In the genomic region with DNA sequence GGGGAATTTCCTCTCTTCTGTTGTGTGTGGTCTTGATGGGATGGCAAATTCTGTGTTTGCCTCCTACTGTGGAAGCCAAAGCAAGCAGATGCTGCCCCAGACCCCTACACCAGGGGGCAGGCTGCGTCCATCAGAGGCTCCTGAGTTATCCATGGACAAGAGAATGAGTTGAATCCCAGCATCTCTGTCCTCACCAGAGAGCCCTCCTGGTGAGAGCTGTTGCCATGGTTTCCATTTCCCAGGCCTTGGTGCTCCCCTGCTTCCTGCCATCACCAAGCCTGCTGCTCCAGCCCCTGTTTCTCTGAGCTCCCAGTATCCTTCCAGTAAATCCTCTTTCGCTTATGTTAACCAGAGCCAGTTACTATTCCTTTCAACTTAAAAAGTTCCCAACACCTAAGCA, we compare ENCODE assay signal across 9 cellular contexts. TPM values are rescaled to one million over a fixed set of nuclear protein-coding genes. Genes with fewer than 3 reads are reported as not detected.
DNase-seq lines count a peak whose midpoint lies in the region; ATAC-seq and TF ChIP-seq lines count a peak whose summit lies in the region.
"Had no signal": no experiment of that assay in that cellular context is flagged by ENCODE, and none has a peak within 500 bp of the region (broad histone marks: within the 10 kb centered on the region; RNA-seq: fewer than 3 reads in every experiment).

No MANE protein-coding gene starts in this region.

- ATAC-seq in left lung (peak; percentile 87), HG03354 (IDR thresholded peaks at IDR 0.05; ENCODE audit: poor library complexity, severe bottlenecking, unreplicated experiment) (no peak)
- ATAC-seq in activated CD4-positive, CD25-positive, alpha-beta regulatory T cell treated with anti-CD3 and anti-CD28 coated beads, Interleukin-2, amount 50 U/mL, for 24 hours = no peak

- H3K27ac ChIP-seq in left lung (no peak overlapping the region), uterus (no peak overlapping the region)
- H3K27ac ChIP-seq: skin epidermis had no signal

- DNase-seq in DMS53 (lab: John Stamatoyannopoulos, UW) (peak; percentile 97), HPDE6-E6E7 (ENCODE audit: extremely low spot score) (peak; percentile 70), NCI-H82 (lab: John Stamatoyannopoulos, UW) (peak; percentile 86), cardiac fibroblast (ENCODE audit: low read depth in 2 of 2) (peak; percentile 88 to 89), left lung (peak; percentile 56 to 76), uterus (peak in 1 of 2 donors; percentile 56)

- H3K27me3 ChIP-seq in left lung (no peaks in the 10 kb centered on the region), uterus (no peaks in the 10 kb centered on the region)

- intact Hi-C loops in left lung (cut with DNase I) = loop anchor here in 1 of 2 donors (5.0 to 10.0 kb wide), 2 partner anchors 159 to 261 kb away; no protein-coding TSS in a partner anchor
- intact Hi-C loops in uterus (cut with DNase I; ENCODE audit: low total_unique reads) = loop anchor here (10.0 kb wide), 1 partner anchor 89 kb away; no protein-coding TSS in a partner anchor

- H3K36me3 ChIP-seq in left lung = no peaks in the 10 kb centered on the region
- H3K36me3 ChIP-seq in uterus = no peaks in the 10 kb centered on the region

- TF ChIP-seq POLR2A in uterus (IDR thresholded peaks at IDR 0.05) = no peak

- H3K4me3 ChIP-seq in cardiac fibroblast (replicated peaks in 1 of 2; ENCODE audit: low read depth in 2 of 2, low read length in 2 of 2) = no peak overlapping the region
- H3K4me3 ChIP-seq in left lung = no peak overlapping the region
- H3K4me3 ChIP-seq in uterus = no peak overlapping the region
- H3K4me3 ChIP-seq: skin epidermis had no signal

- H3K9me3 ChIP-seq in left lung = no peaks in the 10 kb centered on the region
- no peaks in the 10 kb centered on the region for H3K9me3 ChIP-seq in uterus

- TF ChIP-seq CTCF in cardiac fibroblast (IDR thresholded peaks at IDR 0.05; ENCODE audit: low read depth, low read length) (peak; percentile 98), left lung (IDR thresholded peaks at IDR 0.05) (peak; percentile 67 to 83), uterus (IDR thresholded peaks at IDR 0.05) (peak; percentile 32 to 47 (median 46))

- peaks cover 0 to 11% of the 10 kb centered on the region in 2 donors for H3K4me1 ChIP-seq in left lung
- H3K4me1 ChIP-seq in uterus = no peaks in the 10 kb centered on the region

RNA-seq across cellular contexts. Expression of gene GNG12, which starts 20.4 kb away (rescaled TPM):
- total RNA-seq in left lung (10 to 100 TPM; 57.0 to 71.9 TPM), uterus (100 to 1,000 TPM in 3 of 4 donors, 10 to 100 TPM in 1; 45.3 to 179 (median 120) TPM)

Comparison
In these comparisons a context has a peak if more than half of its experiments do, and no peak if none do; other contexts are left out.
1. CTCF ChIP-seq: peak in every context shown above with its lines; median percentile 98 in cardiac fibroblast; 75 in left lung; 46 in uterus.